In the genomic region with DNA sequence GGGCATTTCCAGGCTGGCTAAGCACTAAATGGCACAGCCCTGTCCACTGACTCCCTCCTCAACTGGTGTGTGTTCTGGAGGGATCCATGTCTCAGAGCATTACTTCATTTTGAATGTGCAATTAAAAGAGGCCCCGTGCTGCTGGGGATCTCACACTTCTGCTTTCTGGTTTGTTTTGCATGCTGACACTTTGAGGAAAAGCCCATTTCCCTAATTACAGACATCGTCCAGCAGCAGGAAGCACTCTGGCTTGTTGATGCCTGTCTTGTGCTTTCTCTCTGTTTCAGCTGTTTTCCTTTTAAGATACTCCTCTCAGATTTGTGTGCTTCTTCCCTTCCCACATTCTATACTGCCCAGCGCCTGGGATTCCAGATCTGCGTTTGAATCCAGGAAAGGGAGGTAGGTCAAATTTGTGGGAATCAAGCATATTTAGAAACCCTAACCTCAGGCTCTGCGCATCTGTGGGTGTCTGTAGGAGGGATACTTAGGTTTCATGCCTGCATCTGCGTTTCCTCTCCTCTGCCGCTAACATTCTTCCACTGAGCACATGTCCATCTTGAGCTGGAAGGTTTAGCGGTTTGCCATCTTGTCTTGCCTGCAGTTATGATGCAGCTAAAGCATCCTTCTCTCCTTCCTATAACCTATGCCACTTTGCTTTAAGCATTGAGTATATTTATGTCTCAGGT, we compare ENCODE assay signal across 9 cellular contexts. TPM values are rescaled to one million over a fixed set of nuclear protein-coding genes. Genes with fewer than 3 reads are reported as not detected.
DNase-seq lines count a peak whose midpoint lies in the region; ATAC-seq and TF ChIP-seq lines count a peak whose summit lies in the region.
"Had no signal": no experiment of that assay in that cellular context is flagged by ENCODE, and none has a peak within 500 bp of the region (broad histone marks: within the 10 kb centered on the region; RNA-seq: fewer than 3 reads in every experiment).

No MANE protein-coding gene starts in this region.

- H3K9me3 Mint-ChIP-seq in activated naive CD8-positive, alpha-beta T cell treated with anti-CD3 and anti-CD28 coated beads for 36 hours = no peaks in the 10 kb centered on the region
- H3K9me3 Mint-ChIP-seq in activated CD4-positive, alpha-beta T cell treated with anti-CD3 and anti-CD28 coated beads for 36 hours (ENCODE audit: low read depth) = no peaks in the 10 kb centered on the region
- H3K9me3 Mint-ChIP-seq in nephron progenitor cell = peaks cover 22% of the 10 kb centered on the region

- H3K27ac Mint-ChIP-seq in activated naive CD8-positive, alpha-beta T cell treated with anti-CD3 and anti-CD28 coated beads for 36 hours = peak overlapping the region; percentile 47
- H3K27ac Mint-ChIP-seq in activated CD4-positive, alpha-beta T cell treated with anti-CD3 and anti-CD28 coated beads for 36 hours = no peak overlapping the region
- H3K27ac Mint-ChIP-seq in nephron progenitor cell = no peak overlapping the region

- ATAC-seq in HG03342 (IDR thresholded peaks at IDR 0.05; ENCODE audit: unreplicated experiment) = peak; percentile 61
- no peak for ATAC-seq in activated CD4-positive, alpha-beta T cell treated with anti-CD3 and anti-CD28 coated beads for 36 hours

- no peak overlapping the region for H3K4me3 Mint-ChIP-seq in activated naive CD8-positive, alpha-beta T cell treated with anti-CD3 and anti-CD28 coated beads for 36 hours
- no peak overlapping the region for H3K4me3 Mint-ChIP-seq in activated CD4-positive, alpha-beta T cell treated with anti-CD3 and anti-CD28 coated beads for 36 hours
- H3K4me3 Mint-ChIP-seq in nephron progenitor cell = no peak overlapping the region

- CTCF ChIA-PET in activated CD4-positive, alpha-beta T cell treated with anti-CD3 and anti-CD28 coated beads for 36 hours (lab: Charles Lee) = no interaction called here

- DNase-seq in GF-D8 (lab: John Stamatoyannopoulos, UW) (peak; percentile 83), GM20000 (ENCODE audit: low spot score) (peak; percentile 46), Ammon's horn (ENCODE audit: low spot score) (no peak), COLO668 (lab: John Stamatoyannopoulos, UW; ENCODE audit: unreplicated experiment) (no peak), nephron progenitor cell (no peak)
- no peak for DNase-seq in activated naive CD8-positive, alpha-beta T cell treated with anti-CD3 and anti-CD28 coated beads for 36 hours
- DNase-seq in activated CD4-positive, alpha-beta T cell treated with anti-CD3 and anti-CD28 coated beads for 36 hours = no peak
- DNase-seq: DMS79 had no signal

- POLR2A ChIA-PET in activated CD4-positive, alpha-beta T cell treated with anti-CD3 and anti-CD28 coated beads for 36 hours (lab: Charles Lee) = no interaction called here

- H3K4me1 Mint-ChIP-seq in activated naive CD8-positive, alpha-beta T cell treated with anti-CD3 and anti-CD28 coated beads for 36 hours = no peaks in the 10 kb centered on the region
- H3K4me1 Mint-ChIP-seq in activated CD4-positive, alpha-beta T cell treated with anti-CD3 and anti-CD28 coated beads for 36 hours = no peaks in the 10 kb centered on the region
- H3K4me1 Mint-ChIP-seq in nephron progenitor cell = peaks cover 32% of the 10 kb centered on the region

- TF ChIP-seq CTCF in GM20000 (IDR thresholded peaks at IDR 0.05; ENCODE audit: extremely low read depth, missing control alignments) = no peak
- TF ChIP-seq CTCF in nephron progenitor cell (IDR thresholded peaks at IDR 0.05) = no peak

- intact Hi-C loops in activated CD4-positive, alpha-beta T cell treated with anti-CD3 and anti-CD28 coated beads for 36 hours (cut with DNase I, micrococcal nuclease) = no loop called here

- no peaks in the 10 kb centered on the region for H3K36me3 Mint-ChIP-seq in activated naive CD8-positive, alpha-beta T cell treated with anti-CD3 and anti-CD28 coated beads for 36 hours
- H3K36me3 Mint-ChIP-seq in activated CD4-positive, alpha-beta T cell treated with anti-CD3 and anti-CD28 coated beads for 36 hours (ENCODE audit: low read depth) = no peaks in the 10 kb centered on the region
- peaks cover 6% of the 10 kb centered on the region for H3K36me3 Mint-ChIP-seq in nephron progenitor cell (ENCODE audit: low read depth)

- peaks cover 13% of the 10 kb centered on the region for H3K27me3 Mint-ChIP-seq in activated naive CD8-positive, alpha-beta T cell treated with anti-CD3 and anti-CD28 coated beads for 36 hours
- peaks cover 15% of the 10 kb centered on the region for H3K27me3 Mint-ChIP-seq in activated CD4-positive, alpha-beta T cell treated with anti-CD3 and anti-CD28 coated beads for 36 hours
- peaks cover 12% of the 10 kb centered on the region for H3K27me3 Mint-ChIP-seq in nephron progenitor cell (ENCODE audit: low read depth, poor library complexity)

RNA-seq across cellular contexts. Expression of gene SYK, which starts 25.7 kb away (rescaled TPM):
- under 1 TPM; 0.37 to 0.48 TPM for total RNA-seq in activated naive CD8-positive, alpha-beta T cell treated with anti-CD3 and anti-CD28 coated beads for 36 hours
- total RNA-seq in activated CD4-positive, alpha-beta T cell treated with anti-CD3 and anti-CD28 coated beads for 36 hours = under 1 TPM; 0.11 to 0.64 TPM

Comparison
In these comparisons a context has a peak if more than half of its experiments do, and no peak if none do; other contexts are left out.
1. DNase-seq: peak in GF-D8 (single experiment) and GM20000 (single experiment); none in activated naive CD8-positive, alpha-beta T cell treated with anti-CD3 and anti-CD28 coated beads for 36 hours (single experiment), Ammon's horn (single experiment), COLO668 (single experiment), activated CD4-positive, alpha-beta T cell treated with anti-CD3 and anti-CD28 coated beads for 36 hours (single experiment) and nephron progenitor cell (single experiment).